In the genomic region with DNA sequence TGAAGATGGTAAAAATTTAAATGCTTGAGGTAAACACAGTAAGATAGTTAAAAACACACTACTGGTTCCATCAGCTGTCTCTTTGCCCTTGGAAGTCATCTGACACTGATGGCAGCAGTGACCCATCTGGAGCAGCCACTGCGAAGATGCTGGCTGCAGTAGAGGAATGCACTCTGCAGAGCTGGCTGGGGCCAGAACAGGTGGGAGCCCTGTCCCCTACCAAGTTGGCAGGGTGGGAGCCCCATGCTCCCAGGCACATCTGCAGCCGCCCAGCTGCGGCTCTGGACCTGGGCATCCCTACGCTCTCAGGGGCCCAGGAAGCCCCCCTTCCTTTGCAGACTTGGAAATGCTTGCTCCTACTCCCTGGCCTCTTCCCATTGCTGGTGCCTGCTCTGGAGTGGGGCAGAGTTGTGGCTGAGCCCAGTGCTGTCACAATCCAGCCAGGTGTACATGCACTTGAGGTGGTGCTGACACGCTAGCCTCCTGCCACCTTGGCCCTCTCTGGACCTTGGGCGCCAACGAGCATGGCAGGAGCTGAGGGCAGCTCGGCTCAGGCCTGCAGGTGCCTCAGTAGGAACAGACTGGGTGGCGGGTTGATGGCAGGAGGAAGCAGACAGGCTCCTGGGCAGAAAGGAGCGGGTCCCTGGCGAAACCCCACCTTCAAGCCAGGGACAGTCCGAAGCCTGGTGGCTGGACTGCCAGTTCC, we compare ENCODE assay signal across 14 cellular contexts.
"Had no signal": no experiment of that assay in that cellular context is flagged by ENCODE, and none has a peak within 500 bp of the region (broad histone marks: within the 10 kb centered on the region; RNA-seq: fewer than 3 reads in every experiment).

No MANE protein-coding gene starts in this region.

- H3K27me3 Mint-ChIP-seq: stimulated activated naive B cell treated with anti-CD40 and anti-IgM and Interleukin-4, amounts not matched to agents 10 μg/mL and 1 μg/mL and 100 μg/mL, for 72 hours; stimulated activated naive CD8-positive, alpha-beta T cell treated with anti-CD3 and anti-CD28 coated beads, Interleukin-15, amount 100 ng/mL, for 72 hours had no signal

- DNase-seq: dermis blood vessel endothelial cell; esophagus squamous epithelium; foreskin fibroblast; hippocampal formation; left ventricle myocardium superior; mesendoderm; natural killer cell; occipital lobe; stimulated activated CD4-positive, alpha-beta T cell treated with anti-CD3 and anti-CD28 coated beads, Interleukin-2, amount 100 ng/mL, for 24 hours; stimulated activated CD4-positive, alpha-beta T cell treated with anti-CD3 and anti-CD28 coated beads, Interleukin-4, amount 100 ng/mL, for 4 hours; stimulated activated naive B cell treated with anti-CD40 and anti-IgM and Interleukin-4, amounts not matched to agents 10 μg/mL and 1 μg/mL and 100 μg/mL, for 72 hours; stimulated activated naive CD8-positive, alpha-beta T cell treated with anti-CD3 and anti-CD28 coated beads, Interleukin-15, amount 100 ng/mL, for 72 hours; testis had no signal

- H3K27ac Mint-ChIP-seq: natural killer cell; neural progenitor cell; stimulated activated naive B cell treated with anti-CD40 and anti-IgM and Interleukin-4, amounts not matched to agents 10 μg/mL and 1 μg/mL and 100 μg/mL, for 72 hours; stimulated activated naive CD8-positive, alpha-beta T cell treated with anti-CD3 and anti-CD28 coated beads, Interleukin-15, amount 100 ng/mL, for 72 hours had no signal

- H3K9me3 Mint-ChIP-seq: natural killer cell; neural progenitor cell; stimulated activated naive B cell treated with anti-CD40 and anti-IgM and Interleukin-4, amounts not matched to agents 10 μg/mL and 1 μg/mL and 100 μg/mL, for 72 hours; stimulated activated naive CD8-positive, alpha-beta T cell treated with anti-CD3 and anti-CD28 coated beads, Interleukin-15, amount 100 ng/mL, for 72 hours had no signal

- H3K36me3 Mint-ChIP-seq: natural killer cell, neural progenitor cell had no signal

- ATAC-seq: left ventricle myocardium superior; natural killer cell; stimulated activated naive B cell treated with anti-CD40 and anti-IgM and Interleukin-4, amounts not matched to agents 10 μg/mL and 1 μg/mL and 100 μg/mL, for 72 hours; stimulated activated naive CD8-positive, alpha-beta T cell treated with anti-CD3 and anti-CD28 coated beads, Interleukin-15, amount 100 ng/mL, for 72 hours had no signal

- H3K4me1 Mint-ChIP-seq: natural killer cell; neural progenitor cell; stimulated activated naive B cell treated with anti-CD40 and anti-IgM and Interleukin-4, amounts not matched to agents 10 μg/mL and 1 μg/mL and 100 μg/mL, for 72 hours; stimulated activated naive CD8-positive, alpha-beta T cell treated with anti-CD3 and anti-CD28 coated beads, Interleukin-15, amount 100 ng/mL, for 72 hours had no signal

- H3K4me3 Mint-ChIP-seq: natural killer cell; neural progenitor cell; stimulated activated naive B cell treated with anti-CD40 and anti-IgM and Interleukin-4, amounts not matched to agents 10 μg/mL and 1 μg/mL and 100 μg/mL, for 72 hours; stimulated activated naive CD8-positive, alpha-beta T cell treated with anti-CD3 and anti-CD28 coated beads, Interleukin-15, amount 100 ng/mL, for 72 hours had no signal
